Comparison of ENCODE assay signal across 8 cellular contexts in genomic region chr19:48738557-48739399, GRCh38. TPM values are rescaled to one million over a fixed set of nuclear protein-coding genes. Genes with fewer than 3 reads are reported as not detected.
DNase-seq lines count a peak whose midpoint lies in the region; ATAC-seq and TF ChIP-seq lines count a peak whose summit lies in the region.

No MANE protein-coding gene starts in this region.

- DNase-seq in NCI-H446 (lab: John Stamatoyannopoulos, UW) (peak; percentile 73 to 98), choroid plexus epithelial cell (ENCODE audit: low read depth) (peak; percentile 82)
- DNase-seq in activated CD4-positive, alpha-beta T cell treated with anti-CD3 and anti-CD28 coated beads for 36 hours, result peak; percentile 99
- peak; percentile 90 to 96 for DNase-seq in stimulated activated CD4-positive, alpha-beta T cell treated with anti-CD3 and anti-CD28 coated beads, Interleukin-15, amount 100 ng/mL, for 48 hours (ENCODE audit: low read depth in 2 of 2)

- H3K27me3 ChIP-seq in layer of hippocampus (ENCODE audit: control insufficient read depth, insufficient read depth, low read length), result no peaks in the 10 kb centered on the region

- TF ChIP-seq CTCF in choroid plexus epithelial cell (conservative IDR thresholded peaks at IDR 0.05; ENCODE audit: low read depth, low read length), result peak; percentile 3

- H3K4me1 Mint-ChIP-seq in activated CD4-positive, alpha-beta T cell treated with anti-CD3 and anti-CD28 coated beads for 36 hours, result peaks cover 17% of the 10 kb centered on the region

- H3K27me3 Mint-ChIP-seq in activated CD4-positive, alpha-beta T cell treated with anti-CD3 and anti-CD28 coated beads for 36 hours, result peaks cover 3% of the 10 kb centered on the region

- H3K9me3 Mint-ChIP-seq in activated CD4-positive, alpha-beta T cell treated with anti-CD3 and anti-CD28 coated beads for 36 hours (ENCODE audit: low read depth), result no peaks in the 10 kb centered on the region

- ATAC-seq in GM18502 (IDR thresholded peaks at IDR 0.05; ENCODE audit: poor library complexity, unreplicated experiment), result peak; percentile 81
- ATAC-seq in HG03159 (IDR thresholded peaks at IDR 0.05; ENCODE audit: unreplicated experiment), result peak; percentile 66
- peak; percentile 96 for ATAC-seq in activated CD4-positive, alpha-beta T cell treated with anti-CD3 and anti-CD28 coated beads for 36 hours
- no peak for ATAC-seq in GM18517 (IDR thresholded peaks at IDR 0.05; ENCODE audit: unreplicated experiment)

- intact Hi-C loops in activated CD4-positive, alpha-beta T cell treated with anti-CD3 and anti-CD28 coated beads for 36 hours (cut with DNase I, micrococcal nuclease), result loop anchor here (1.0 to 5.0 kb wide), 12 partner anchors 13 to 704 kb away; partner anchors contain the start of genes BCAT2 (in 1 of the 2), CA11 (in 1 of the 2), GYS1 (in 1 of the 2) and RUVBL2 (in 1 of the 2)

- CTCF ChIA-PET in activated CD4-positive, alpha-beta T cell treated with anti-CD3 and anti-CD28 coated beads for 36 hours (lab: Charles Lee), result interaction anchor here (0.6 to 2.1 kb wide), 7 partner anchors 11 to 478 kb away, joined by 3 to 12 read pairs (median 4); partner anchors contain the start of genes CA11, GYS1 and RUVBL2

- peak overlapping the region; percentile 40 for H3K4me3 ChIP-seq in choroid plexus epithelial cell (ENCODE audit: low read depth, low read length)

- peak overlapping the region; percentile 71 for H3K27ac ChIP-seq in layer of hippocampus (ENCODE audit: low read depth, low read length)

- H3K36me3 Mint-ChIP-seq in activated CD4-positive, alpha-beta T cell treated with anti-CD3 and anti-CD28 coated beads for 36 hours (ENCODE audit: low read depth), result no peaks in the 10 kb centered on the region

- POLR2A ChIA-PET in activated CD4-positive, alpha-beta T cell treated with anti-CD3 and anti-CD28 coated beads for 36 hours (lab: Charles Lee), result interaction anchor here (0.5 to 1.5 kb wide), 3 partner anchors 10 to 789 kb away, joined by 3 read pairs; partner anchors contain the start of gene RCN3

- peak overlapping the region; percentile 51 for H3K4me3 Mint-ChIP-seq in activated CD4-positive, alpha-beta T cell treated with anti-CD3 and anti-CD28 coated beads for 36 hours

- H3K27ac Mint-ChIP-seq in activated CD4-positive, alpha-beta T cell treated with anti-CD3 and anti-CD28 coated beads for 36 hours, result peak overlapping the region; percentile 51

RNA-seq across cellular contexts. Expression of gene RASIP1, which starts 1.6 kb away (rescaled TPM):
- total RNA-seq in activated CD4-positive, alpha-beta T cell treated with anti-CD3 and anti-CD28 coated beads for 36 hours, result under 1 TPM; 0.67 to 0.73 TPM

RNA-seq across cellular contexts. Expression of gene IZUMO1, which starts 7.9 kb away (rescaled TPM):
- not detected for total RNA-seq in activated CD4-positive, alpha-beta T cell treated with anti-CD3 and anti-CD28 coated beads for 36 hours

RNA-seq across cellular contexts. Expression of gene FUT1, which starts 13.7 kb away (rescaled TPM):
- total RNA-seq in activated CD4-positive, alpha-beta T cell treated with anti-CD3 and anti-CD28 coated beads for 36 hours, result under 1 TPM; 0.23 to 0.32 TPM

RNA-seq across cellular contexts. Expression of gene FGF21, which starts 16.5 kb away (rescaled TPM):
- total RNA-seq in activated CD4-positive, alpha-beta T cell treated with anti-CD3 and anti-CD28 coated beads for 36 hours, result not detected

RNA-seq across cellular contexts. Expression of gene MAMSTR, which starts 19.3 kb away (rescaled TPM):
- under 1 TPM; 0.69 to 0.70 TPM for total RNA-seq in activated CD4-positive, alpha-beta T cell treated with anti-CD3 and anti-CD28 coated beads for 36 hours
